In the genomic region with DNA sequence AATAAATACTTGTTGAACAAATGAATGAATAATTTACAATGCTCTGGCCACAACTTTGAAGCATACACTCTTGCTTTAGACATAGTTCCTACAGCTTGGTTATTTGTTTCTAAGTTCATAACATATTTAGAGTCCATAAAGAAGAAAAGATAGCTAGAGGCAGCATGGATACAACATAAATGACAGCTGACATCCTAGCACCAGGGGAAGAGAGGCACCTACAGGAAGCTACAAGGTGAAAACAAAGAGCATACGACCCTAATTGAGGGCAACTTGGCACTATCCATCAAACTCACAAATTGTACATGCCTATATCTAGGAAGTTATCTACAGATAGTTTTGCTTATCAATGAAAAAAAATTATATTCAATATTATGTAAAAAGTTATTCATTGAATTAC, we compare ENCODE assay signal across 32 cellular contexts.
"Had no signal": no experiment of that assay in that cellular context is flagged by ENCODE, and none has a peak within 500 bp of the region (broad histone marks: within the 10 kb centered on the region; RNA-seq: fewer than 3 reads in every experiment).

No MANE protein-coding gene starts in this region.

- ATAC-seq: activated naive CD4-positive, alpha-beta T cell treated with anti-CD3 and anti-CD28 coated beads, Interleukin-2, amount 50 U/mL, for 72 hours; activated T-cell treated with anti-CD3 and anti-CD28 coated beads, Interleukin-2, amount 50 U/mL, for 72 hours; gastroesophageal sphincter; WTC11 had no signal

- H3K27ac Mint-ChIP-seq: activated CD4-positive, alpha-beta memory T cell treated with anti-CD3 and anti-CD28 coated beads, Interleukin-2, amount 10 ng/mL, durations not matched to agents 7 days and 5 days; activated CD4-positive, alpha-beta T cell treated with anti-CD3 and anti-CD28 coated beads, Interleukin-2, amount 10 ng/mL, durations not matched to agents 7 days and 5 days; activated naive CD4-positive, alpha-beta T cell treated with anti-CD3 and anti-CD28 coated beads, Interleukin-2, amount 10 ng/mL, durations not matched to agents 7 days and 5 days; activated naive CD4-positive, alpha-beta T cell treated with anti-CD3 and anti-CD28 coated beads, Interleukin-2, amount 50 U/mL, for 72 hours; activated naive CD8-positive, alpha-beta T cell treated with anti-CD3 and anti-CD28 coated beads, Interleukin-2, amount 10 ng/mL, durations not matched to agents 7 days and 5 days; activated T-cell treated with anti-CD3 and anti-CD28 coated beads, Interleukin-2, amount 50 U/mL, for 24 hours; activated T-cell treated with anti-CD3 and anti-CD28 coated beads, Interleukin-2, amount 50 U/mL, for 72 hours; brain; WTC11 had no signal

- H3K27ac ChIP-seq: ascending aorta, cardiac muscle cell, colonic mucosa, epithelial cell of prostate, esophagus squamous epithelium, gastroesophageal sphincter, VCaP had no signal

- H3K9me3 Mint-ChIP-seq: activated CD4-positive, alpha-beta memory T cell treated with anti-CD3 and anti-CD28 coated beads, Interleukin-2, amount 10 ng/mL, durations not matched to agents 7 days and 5 days; activated CD4-positive, alpha-beta T cell treated with anti-CD3 and anti-CD28 coated beads, Interleukin-2, amount 10 ng/mL, durations not matched to agents 7 days and 5 days; activated naive CD4-positive, alpha-beta T cell treated with anti-CD3 and anti-CD28 coated beads, Interleukin-2, amount 10 ng/mL, durations not matched to agents 7 days and 5 days; activated naive CD4-positive, alpha-beta T cell treated with anti-CD3 and anti-CD28 coated beads, Interleukin-2, amount 50 U/mL, for 72 hours; activated naive CD8-positive, alpha-beta T cell treated with anti-CD3 and anti-CD28 coated beads, Interleukin-2, amount 10 ng/mL, durations not matched to agents 7 days and 5 days; activated T-cell treated with anti-CD3 and anti-CD28 coated beads, Interleukin-2, amount 50 U/mL, for 24 hours; activated T-cell treated with anti-CD3 and anti-CD28 coated beads, Interleukin-2, amount 50 U/mL, for 72 hours; brain; WTC11 had no signal

- H3K4me3 Mint-ChIP-seq: activated CD4-positive, alpha-beta memory T cell treated with anti-CD3 and anti-CD28 coated beads, Interleukin-2, amount 10 ng/mL, durations not matched to agents 7 days and 5 days; activated CD4-positive, alpha-beta T cell treated with anti-CD3 and anti-CD28 coated beads, Interleukin-2, amount 10 ng/mL, durations not matched to agents 7 days and 5 days; activated naive CD4-positive, alpha-beta T cell treated with anti-CD3 and anti-CD28 coated beads, Interleukin-2, amount 10 ng/mL, durations not matched to agents 7 days and 5 days; activated naive CD8-positive, alpha-beta T cell treated with anti-CD3 and anti-CD28 coated beads, Interleukin-2, amount 10 ng/mL, durations not matched to agents 7 days and 5 days; activated T-cell treated with anti-CD3 and anti-CD28 coated beads, Interleukin-2, amount 50 U/mL, for 24 hours; activated T-cell treated with anti-CD3 and anti-CD28 coated beads, Interleukin-2, amount 50 U/mL, for 72 hours; brain; WTC11 had no signal

- H3K4me3 ChIP-seq: ascending aorta, breast epithelium, cardiac muscle cell, colonic mucosa, esophagus squamous epithelium, gastroesophageal sphincter had no signal

- H3K36me3 ChIP-seq: ascending aorta, breast epithelium, cardiac muscle cell, colonic mucosa, esophagus squamous epithelium, gastroesophageal sphincter had no signal

- FAIRE-seq: endometrium, endothelial cell of umbilical vein, TTC549 had no signal

- H3K4me1 Mint-ChIP-seq: activated CD4-positive, alpha-beta memory T cell treated with anti-CD3 and anti-CD28 coated beads, Interleukin-2, amount 10 ng/mL, durations not matched to agents 7 days and 5 days; activated CD4-positive, alpha-beta T cell treated with anti-CD3 and anti-CD28 coated beads, Interleukin-2, amount 10 ng/mL, durations not matched to agents 7 days and 5 days; activated naive CD4-positive, alpha-beta T cell treated with anti-CD3 and anti-CD28 coated beads, Interleukin-2, amount 10 ng/mL, durations not matched to agents 7 days and 5 days; activated naive CD8-positive, alpha-beta T cell treated with anti-CD3 and anti-CD28 coated beads, Interleukin-2, amount 10 ng/mL, durations not matched to agents 7 days and 5 days had no signal

- H3K4me1 ChIP-seq: ascending aorta, breast epithelium had no signal

- H3K27me3 Mint-ChIP-seq: activated CD4-positive, alpha-beta memory T cell treated with anti-CD3 and anti-CD28 coated beads, Interleukin-2, amount 10 ng/mL, durations not matched to agents 7 days and 5 days; activated CD4-positive, alpha-beta T cell treated with anti-CD3 and anti-CD28 coated beads, Interleukin-2, amount 10 ng/mL, durations not matched to agents 7 days and 5 days; activated naive CD4-positive, alpha-beta T cell treated with anti-CD3 and anti-CD28 coated beads, Interleukin-2, amount 10 ng/mL, durations not matched to agents 7 days and 5 days; activated naive CD8-positive, alpha-beta T cell treated with anti-CD3 and anti-CD28 coated beads, Interleukin-2, amount 10 ng/mL, durations not matched to agents 7 days and 5 days; activated T-cell treated with anti-CD3 and anti-CD28 coated beads, Interleukin-2, amount 50 U/mL, for 24 hours; brain had no signal

- H3K27me3 ChIP-seq: ascending aorta, breast epithelium, cardiac muscle cell, colonic mucosa, esophagus squamous epithelium, gastroesophageal sphincter had no signal

- H3K9me3 ChIP-seq: ascending aorta, breast epithelium, colonic mucosa, esophagus squamous epithelium, gastroesophageal sphincter had no signal

- DNase-seq: activated CD4-positive, alpha-beta memory T cell treated with anti-CD3 and anti-CD28 coated beads, Interleukin-2, amount 10 ng/mL, durations not matched to agents 7 days and 5 days; activated CD4-positive, alpha-beta T cell treated with anti-CD3 and anti-CD28 coated beads for 1 hour; activated CD4-positive, alpha-beta T cell treated with anti-CD3 and anti-CD28 coated beads for 4 hours; activated CD4-positive, alpha-beta T cell treated with anti-CD3 and anti-CD28 coated beads, Interleukin-2, amount 10 ng/mL, durations not matched to agents 7 days and 5 days; activated CD4-positive, alpha-beta T cell treated with anti-CD3 and anti-CD28 coated beads, Interleukin-2, amount 50 U/mL, for 4 hours; activated CD8-positive, alpha-beta memory T cell treated with anti-CD3 and anti-CD28 coated beads, Interleukin-2, amount 50 U/mL, for 48 hours; activated gamma-delta T cell; activated naive CD4-positive, alpha-beta T cell; activated naive CD4-positive, alpha-beta T cell treated with anti-CD3 and anti-CD28 coated beads, Interleukin-2, amount 10 ng/mL, durations not matched to agents 7 days and 5 days; activated naive CD8-positive, alpha-beta T cell treated with anti-CD3 and anti-CD28 coated beads, Interleukin-2, amount 10 ng/mL, durations not matched to agents 7 days and 5 days; activated T-cell treated with anti-CD3 and anti-CD28 coated beads for 4 hours; activated T-cell treated with anti-CD3 and anti-CD28 coated beads, Interleukin-2, amount 50 U/mL, for 24 hours; activated T-cell treated with anti-CD3 and anti-CD28 coated beads, Interleukin-2, amount 50 U/mL, for 72 hours; central memory CD4-positive, alpha-beta T cell; cerebellar nuclear complex; colonic mucosa; effector CD8-positive, alpha-beta T cell; esophagus squamous epithelium; foreskin melanocyte; T-helper 2 cell had no signal

- H3K36me3 Mint-ChIP-seq: activated naive CD4-positive, alpha-beta T cell treated with anti-CD3 and anti-CD28 coated beads, Interleukin-2, amount 10 ng/mL, durations not matched to agents 7 days and 5 days; activated naive CD4-positive, alpha-beta T cell treated with anti-CD3 and anti-CD28 coated beads, Interleukin-2, amount 50 U/mL, for 72 hours; activated naive CD8-positive, alpha-beta T cell treated with anti-CD3 and anti-CD28 coated beads, Interleukin-2, amount 10 ng/mL, durations not matched to agents 7 days and 5 days; WTC11 had no signal
